9 cellular contexts compared by ENCODE assay signal in the genomic region with DNA sequence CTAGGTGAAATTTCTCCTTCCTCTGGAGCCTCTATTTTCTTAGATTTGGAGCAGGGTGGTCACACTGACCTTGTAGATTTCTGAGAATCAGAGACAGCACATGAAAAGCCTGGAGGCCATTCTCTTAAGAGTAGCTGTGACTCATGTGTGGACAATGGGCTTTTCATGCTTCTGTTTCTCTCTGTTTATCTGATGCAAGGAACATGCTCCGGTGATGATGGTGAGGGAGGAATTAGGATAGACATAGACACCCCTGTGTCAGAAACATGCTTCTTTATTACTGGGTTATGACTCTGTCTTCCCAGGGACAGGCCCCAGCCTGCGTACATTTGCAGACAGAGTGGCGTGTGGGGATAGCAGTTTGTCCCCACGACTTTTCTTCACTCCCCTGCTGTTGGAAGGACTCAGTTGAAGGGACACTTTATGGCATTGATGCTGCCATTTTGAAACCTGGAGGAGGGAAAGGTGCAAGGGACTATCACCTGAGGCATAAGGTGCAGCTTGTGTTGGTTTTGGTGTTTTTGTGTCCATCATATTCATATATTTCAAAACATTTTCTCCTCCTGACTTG. TPM values are rescaled to one million over a fixed set of nuclear protein-coding genes. Genes with fewer than 3 reads are reported as not detected.
"Had no signal": no experiment of that assay in that cellular context is flagged by ENCODE, and none has a peak within 500 bp of the region (broad histone marks: within the 10 kb centered on the region; RNA-seq: fewer than 3 reads in every experiment).

No MANE protein-coding gene starts in this region.

RNA-seq across cellular contexts. Expression of gene MAT1A, which starts 37.7 kb away (rescaled TPM):
- total RNA-seq: left ventricle myocardium inferior; naive thymus-derived CD8-positive, alpha-beta T cell; neural crest cell; occipital lobe; osteocyte; skeletal muscle tissue; tibial nerve had no signal
- polyA plus RNA-seq: naive thymus-derived CD8-positive, alpha-beta T cell; psoas muscle; smooth muscle cell had no signal
